In the genomic region with DNA sequence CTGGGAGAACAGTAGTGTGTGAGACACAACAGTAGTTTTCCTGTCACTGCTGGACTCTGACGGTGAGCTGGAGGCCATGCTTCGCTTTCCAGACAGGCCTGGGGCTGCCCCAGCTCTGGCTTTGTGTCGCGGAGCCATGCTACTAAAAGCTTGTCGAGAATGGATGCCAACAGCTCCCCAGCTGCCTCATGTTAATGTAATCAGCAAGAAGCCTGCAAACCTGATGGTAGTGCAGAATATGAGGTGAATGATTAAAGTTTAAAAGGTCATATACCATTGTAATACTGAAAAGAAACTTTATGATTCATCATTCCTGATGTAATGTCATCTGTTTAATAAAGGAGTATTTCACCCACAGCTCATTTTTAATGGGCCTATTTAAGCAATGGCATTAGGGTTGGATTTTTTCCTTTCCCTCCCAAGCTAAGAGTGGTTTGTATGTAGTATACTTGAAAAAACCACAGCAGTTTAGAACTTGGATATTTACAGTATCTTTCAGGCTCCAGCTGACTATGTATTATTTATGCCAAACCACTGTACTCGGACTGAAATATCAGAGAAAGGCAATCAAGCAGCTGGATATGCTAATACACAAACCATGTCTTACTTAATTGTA, we compare ENCODE assay signal across 21 cellular contexts.
"Had no signal": no experiment of that assay in that cellular context is flagged by ENCODE, and none has a peak within 500 bp of the region (broad histone marks: within the 10 kb centered on the region; RNA-seq: fewer than 3 reads in every experiment).

No MANE protein-coding gene starts in this region.

- H3K36me3 ChIP-seq: brain microvascular endothelial cell, colonic mucosa, left ventricle myocardium inferior, neural progenitor cell, sigmoid colon, stomach, suprapubic skin, tibial nerve had no signal

- FAIRE-seq: endothelial cell of umbilical vein, TTC549 had no signal

- DNase-seq: activated gamma-delta T cell treated with Interleukin-2 at 50 U/mL for 16 hours; activated T-cell treated with anti-CD3 and anti-CD28 coated beads, Interleukin-2, amount 50 U/mL, for 1 hour; anterior cingulate cortex; brain microvascular endothelial cell; colonic mucosa; dorsolateral prefrontal cortex; effector memory CD8-positive, alpha-beta T cell; immature natural killer cell; left ventricle myocardium inferior; mammary epithelial cell; naive thymus-derived CD8-positive, alpha-beta T cell; sigmoid colon; stimulated activated CD4-positive, alpha-beta T cell treated with anti-CD3 and anti-CD28 coated beads, Interleukin-15, amount 100 ng/mL, for 24 hours; stomach had no signal

- H3K4me3 ChIP-seq: colonic mucosa, dorsolateral prefrontal cortex, left ventricle myocardium inferior, neural progenitor cell, sigmoid colon, smooth muscle cell, stomach, suprapubic skin, tibial nerve had no signal

- ATAC-seq: effector memory CD8-positive, alpha-beta T cell; naive thymus-derived CD8-positive, alpha-beta T cell; stimulated activated memory B cell treated with anti-CD40 and anti-IgM and Interleukin-4, amounts not matched to agents 10 μg/mL and 1 μg/mL and 100 μg/mL, for 72 hours had no signal

- H3K27me3 ChIP-seq: brain microvascular endothelial cell, colonic mucosa, dorsolateral prefrontal cortex, neural progenitor cell, sigmoid colon, stomach, suprapubic skin, tibial nerve had no signal
